In genomic region chr2:201758229-201758628, GRCh38 we compare ENCODE assay signal across 1 cellular context.
TF ChIP-seq lines count a peak whose summit lies in the region.

No MANE protein-coding gene starts in this region.

TF ChIP-seq in HepG2, 621 proteins besides CTCF, POLR2A, EP300 and RAD21 (continued from another document and continues in another):
- TF ChIP-seq BCL6 (CRISPR knock-in tag; IDR thresholded peaks at IDR 0.05) (peak; percentile 36; the same call in 1 of the 2 replicates), U2AF1 (optimal IDR thresholded peaks at IDR 0.05; ENCODE audit: low read depth, low read length) (no peak), ZNF33B (CRISPR knock-in tag; IDR thresholded peaks at IDR 0.05) (no peak), FOXA1 (IDR thresholded peaks at IDR 0.05) (no peak), FOXA1 (CRISPR knock-in tag; IDR thresholded peaks at IDR 0.05) (no peak), JDP2 (CRISPR knock-in tag; IDR thresholded peaks at IDR 0.05; ENCODE audit: borderline replicate concordance) (no peak), HNF1A (IDR thresholded peaks at IDR 0.05; ENCODE audit: low read depth) (peak; percentile 92), HNF1A (CRISPR knock-in tag; IDR thresholded peaks at IDR 0.05; ENCODE audit: borderline replicate concordance) (peak; percentile 81; the same call in 1 of the 2 replicates), MLLT10 (CRISPR knock-in tag; IDR thresholded peaks at IDR 0.05) (no peak), PBX3 (CRISPR knock-in tag; IDR thresholded peaks at IDR 0.05; ENCODE audit: borderline replicate concordance) (no peak), ZNF329 (CRISPR knock-in tag; IDR thresholded peaks at IDR 0.05; ENCODE audit: low read depth) (no peak), CEBPG (CRISPR knock-in tag; IDR thresholded peaks at IDR 0.05) (no peak), RAD51 (IDR thresholded peaks at IDR 0.05; ENCODE audit: borderline replicate concordance) (no peak), ZBTB49 (CRISPR knock-in tag; IDR thresholded peaks at IDR 0.05; ENCODE audit: borderline replicate concordance) (no peak), KAT8 (CRISPR knock-in tag; IDR thresholded peaks at IDR 0.05) (no peak), ARID5B (CRISPR knock-in tag; IDR thresholded peaks at IDR 0.05) (peak; percentile 38; the same call in 1 of the 2 replicates), ZGPAT (CRISPR knock-in tag; IDR thresholded peaks at IDR 0.05) (0 out of 2 replicates have a peak, but pooled peaks have one; percentile 3), IRF9 (CRISPR knock-in tag; IDR thresholded peaks at IDR 0.05; ENCODE audit: borderline replicate concordance) (no peak), STAG1 (CRISPR knock-in tag; IDR thresholded peaks at IDR 0.05) (no peak), NCOA5 (CRISPR knock-in tag; IDR thresholded peaks at IDR 0.05) (no peak), POLR2AphosphoS2 (IDR thresholded peaks at IDR 0.05; ENCODE audit: low read depth, low read length) (no peak), YEATS4 (CRISPR knock-in tag; IDR thresholded peaks at IDR 0.05; ENCODE audit: borderline replicate concordance) (no peak), DBP (CRISPR knock-in tag; IDR thresholded peaks at IDR 0.05; ENCODE audit: not compliant biosample characterization) (no peak), ZNF34 (CRISPR knock-in tag; IDR thresholded peaks at IDR 0.05; ENCODE audit: borderline replicate concordance) (no peak), DPF2 (CRISPR knock-in tag; IDR thresholded peaks at IDR 0.05; ENCODE audit: borderline replicate concordance, low read depth) (no peak), ZBTB3 (CRISPR knock-in tag; IDR thresholded peaks at IDR 0.05; ENCODE audit: borderline replicate concordance, low read depth) (no peak), ZNF597 (CRISPR knock-in tag; IDR thresholded peaks at IDR 0.05) (no peak), ZNF362 (CRISPR knock-in tag; IDR thresholded peaks at IDR 0.05; ENCODE audit: borderline replicate concordance) (no peak), PAXIP1 (CRISPR knock-in tag; conservative IDR thresholded peaks at IDR 0.05) (peak; percentile 76), ZFX (CRISPR knock-in tag; IDR thresholded peaks at IDR 0.05; ENCODE audit: low read depth) (no peak), ZNF33A (CRISPR knock-in tag; IDR thresholded peaks at IDR 0.05; ENCODE audit: borderline replicate concordance) (no peak), NPAS2 (CRISPR knock-in tag; IDR thresholded peaks at IDR 0.05; ENCODE audit: borderline replicate concordance) (no peak), PLRG1 (conservative IDR thresholded peaks at IDR 0.05) (no peak)
